19 cellular contexts compared by ENCODE assay signal in genomic region chr16:47229053-47229640, GRCh38.
"Had no signal": no experiment of that assay in that cellular context is flagged by ENCODE, and none has a peak within 500 bp of the region (broad histone marks: within the 10 kb centered on the region; RNA-seq: fewer than 3 reads in every experiment).

No MANE protein-coding gene starts in this region.

- H3K9me3 ChIP-seq: ovary, thoracic aorta, upper lobe of left lung had no signal

- H3K36me3 ChIP-seq: brain microvascular endothelial cell, ovary, thoracic aorta had no signal

- H3K36me3 Mint-ChIP-seq: WTC11 had no signal

- H3K4me3 Mint-ChIP-seq: activated CD4-positive, alpha-beta memory T cell treated with anti-CD3 and anti-CD28 coated beads for 36 hours; activated CD4-positive, alpha-beta T cell treated with anti-CD3 and anti-CD28 coated beads for 36 hours; activated T-cell treated with anti-CD3 and anti-CD28 coated beads, Interleukin-2, amount 50 U/mL, for 24 hours; naive thymus-derived CD4-positive, alpha-beta T cell; stimulated activated memory B cell treated with anti-CD40 and anti-IgM and Interleukin-4, amounts not matched to agents 10 μg/mL and 1 μg/mL and 100 μg/mL, for 72 hours; T-helper 1 cell treated with Interleukin-12 subunit alpha and Interleukin-12 subunit beta and Interleukin-4 antibody, amounts not matched to agents 30 μg/mL and 1 μg/mL, for 36 hours; WTC11 had no signal

- H3K4me1 ChIP-seq: esophagus muscularis mucosa, upper lobe of left lung had no signal

- DNase-seq: activated CD4-positive, alpha-beta memory T cell treated with anti-CD3 and anti-CD28 coated beads for 36 hours; activated CD4-positive, alpha-beta T cell treated with anti-CD3 and anti-CD28 coated beads for 36 hours; activated effector memory CD4-positive, alpha-beta T cell treated with anti-CD3 and anti-CD28 coated beads, Interleukin-2, amount 50 U/mL, for 16 hours; activated naive CD4-positive, alpha-beta T cell treated with anti-CD3 and anti-CD28 coated beads, Interleukin-2, amount 50 U/mL, for 16 hours; activated T-cell treated with anti-CD3 and anti-CD28 coated beads, Interleukin-2, amount 50 U/mL, for 24 hours; aorta; brain microvascular endothelial cell; heart right ventricle; mesenchymal stem cell; naive thymus-derived CD4-positive, alpha-beta T cell; ovary; stimulated activated CD4-positive, alpha-beta T cell treated with anti-CD3 and anti-CD28 coated beads, Interleukin-4, amount 100 ng/mL, for 4 hours; upper lobe of left lung had no signal

- H3K27me3 ChIP-seq: brain microvascular endothelial cell, esophagus muscularis mucosa, heart right ventricle, ovary, upper lobe of left lung had no signal

- H3K4me3 ChIP-seq: coronary artery, esophagus muscularis mucosa, heart right ventricle, ovary, thoracic aorta, upper lobe of left lung had no signal

- H3K27ac ChIP-seq: brain microvascular endothelial cell, coronary artery, esophagus muscularis mucosa, heart right ventricle, ovary, thoracic aorta, upper lobe of left lung had no signal

- H3K4me1 Mint-ChIP-seq: activated CD4-positive, alpha-beta T cell treated with anti-CD3 and anti-CD28 coated beads for 36 hours; stimulated activated memory B cell treated with anti-CD40 and anti-IgM and Interleukin-4, amounts not matched to agents 10 μg/mL and 1 μg/mL and 100 μg/mL, for 72 hours; WTC11 had no signal

- H3K27me3 Mint-ChIP-seq: activated CD4-positive, alpha-beta memory T cell treated with anti-CD3 and anti-CD28 coated beads for 36 hours; activated CD4-positive, alpha-beta T cell treated with anti-CD3 and anti-CD28 coated beads for 36 hours; activated T-cell treated with anti-CD3 and anti-CD28 coated beads, Interleukin-2, amount 50 U/mL, for 24 hours; naive thymus-derived CD4-positive, alpha-beta T cell; stimulated activated memory B cell treated with anti-CD40 and anti-IgM and Interleukin-4, amounts not matched to agents 10 μg/mL and 1 μg/mL and 100 μg/mL, for 72 hours had no signal

- H3K27ac Mint-ChIP-seq: activated CD4-positive, alpha-beta memory T cell treated with anti-CD3 and anti-CD28 coated beads for 36 hours; activated CD4-positive, alpha-beta T cell treated with anti-CD3 and anti-CD28 coated beads for 36 hours; activated T-cell treated with anti-CD3 and anti-CD28 coated beads, Interleukin-2, amount 50 U/mL, for 24 hours; stimulated activated memory B cell treated with anti-CD40 and anti-IgM and Interleukin-4, amounts not matched to agents 10 μg/mL and 1 μg/mL and 100 μg/mL, for 72 hours; T-helper 1 cell treated with Interleukin-12 subunit alpha and Interleukin-12 subunit beta and Interleukin-4 antibody, amounts not matched to agents 30 μg/mL and 1 μg/mL, for 36 hours; WTC11 had no signal
